ENCODE assay signal across 12 cellular contexts in genomic region chr1:60149254-60149653, GRCh38.
DNase-seq lines count a peak whose midpoint lies in the region; ATAC-seq and TF ChIP-seq lines count a peak whose summit lies in the region.
"Had no signal": no experiment of that assay in that cellular context is flagged by ENCODE, and none has a peak within 500 bp of the region (broad histone marks: within the 10 kb centered on the region; RNA-seq: fewer than 3 reads in every experiment).

No MANE protein-coding gene starts in this region.

- H3K27ac ChIP-seq in CD4-positive, alpha-beta T cell (ENCODE audit: low read depth, low read length): no peak overlapping the region
- H3K27ac ChIP-seq: ascending aorta, epithelial cell of prostate had no signal

- DNase-seq in DMS 273 (lab: John Stamatoyannopoulos, UW; ENCODE audit: unreplicated experiment) (peak; percentile 91), NCI-H2029 (lab: John Stamatoyannopoulos, UW) (peak; percentile 92), cerebellar cortex (ENCODE audit: low spot score) (peak; percentile 10), mucosa of descending colon (peak; percentile 68 to 75 (median 69)), putamen (ENCODE audit: low spot score) (no peak)
- DNase-seq in CD4-positive, alpha-beta T cell: no peak
- DNase-seq: activated T-cell treated with anti-CD3 and anti-CD28 coated beads for 4 hours, AML-193 had no signal

- no peaks in the 10 kb centered on the region for H3K27me3 Mint-ChIP-seq in CD4-positive, alpha-beta T cell

- H3K4me3 ChIP-seq in mucosa of descending colon: no peak overlapping the region
- H3K4me3 ChIP-seq: ascending aorta had no signal

- H3K4me1 Mint-ChIP-seq in CD4-positive, alpha-beta T cell (ENCODE audit: low read depth): no peaks in the 10 kb centered on the region

- intact Hi-C loops in mucosa of descending colon (cut with DNase I, micrococcal nuclease): no loop called here
- intact Hi-C loops in CD4-positive, alpha-beta T cell (cut with DNase I, micrococcal nuclease): no loop called here

- H3K4me3 Mint-ChIP-seq in CD4-positive, alpha-beta T cell: no peak overlapping the region

- ATAC-seq in mucosa of descending colon: peak; percentile 96
- ATAC-seq in GM19351 (IDR thresholded peaks at IDR 0.05; ENCODE audit: unreplicated experiment): no peak
- ATAC-seq in GM21423 (IDR thresholded peaks at IDR 0.05; ENCODE audit: unreplicated experiment): no peak
- ATAC-seq in CD4-positive, alpha-beta T cell (ENCODE audit: poor library complexity): no peak

- no peaks in the 10 kb centered on the region for H3K36me3 Mint-ChIP-seq in CD4-positive, alpha-beta T cell (ENCODE audit: low read depth)

- no peaks in the 10 kb centered on the region for H3K4me1 ChIP-seq in mucosa of descending colon (ENCODE audit: low read depth)

- CTCF ChIA-PET in CD4-positive, alpha-beta T cell (lab: Charles Lee): no interaction called here

- no peak overlapping the region for H3K27ac Mint-ChIP-seq in CD4-positive, alpha-beta T cell

- H3K27me3 ChIP-seq in CD4-positive, alpha-beta T cell (ENCODE audit: control insufficient read depth, insufficient read depth, low read length): no peaks in the 10 kb centered on the region
- H3K27me3 ChIP-seq: ascending aorta had no signal

- H3K9me3 ChIP-seq in mucosa of descending colon: no peaks in the 10 kb centered on the region
- no peaks in the 10 kb centered on the region for H3K9me3 ChIP-seq in CD4-positive, alpha-beta T cell (ENCODE audit: control insufficient read depth, low read length)
- H3K9me3 ChIP-seq: ascending aorta had no signal

- TF ChIP-seq CTCF in mucosa of descending colon (IDR thresholded peaks at IDR 0.05): no peak
- TF ChIP-seq CTCF in CD4-positive, alpha-beta T cell (IDR thresholded peaks at IDR 0.05): no peak

- H3K36me3 ChIP-seq in mucosa of descending colon (ENCODE audit: low read depth): no peaks in the 10 kb centered on the region
- H3K36me3 ChIP-seq: ascending aorta had no signal

- H3K9me3 Mint-ChIP-seq in CD4-positive, alpha-beta T cell: no peaks in the 10 kb centered on the region

- POLR2A ChIA-PET in CD4-positive, alpha-beta T cell (lab: Charles Lee): no interaction called here

Comparison
In these comparisons a context has a peak if more than half of its experiments do, and no peak if none do; other contexts are left out.
1. DNase-seq: peak in DMS 273 (single experiment), NCI-H2029 (single experiment), cerebellar cortex (single experiment) and mucosa of descending colon (3 of 3); none in CD4-positive, alpha-beta T cell (0 of 10) and putamen (single experiment).